In genomic region chr2:20522311-20522710, GRCh38 we compare ENCODE assay signal across 25 cellular contexts.
"Had no signal": no experiment of that assay in that cellular context is flagged by ENCODE, and none has a peak within 500 bp of the region (broad histone marks: within the 10 kb centered on the region; RNA-seq: fewer than 3 reads in every experiment).

No MANE protein-coding gene starts in this region.

- H3K4me3 ChIP-seq: adrenal gland, breast epithelium, tibial artery had no signal

- DNase-seq: activated CD8-positive, alpha-beta memory T cell treated with anti-CD3 and anti-CD28 coated beads for 24 hours; activated CD8-positive, alpha-beta memory T cell treated with anti-CD3 and anti-CD28 coated beads, Interleukin-2, amount 50 U/mL, for 4 hours; activated naive CD4-positive, alpha-beta T cell; activated T-cell treated with anti-CD3 and anti-CD28 coated beads, Interleukin-2, amount 50 U/mL, for 4 hours; effector memory CD4-positive, alpha-beta T cell; foreskin keratinocyte; immature natural killer cell; natural killer cell; nucleus accumbens; stimulated activated CD4-positive, alpha-beta T cell treated with anti-CD3 and anti-CD28 coated beads, Interleukin-2, amount 100 ng/mL, for 48 hours; stimulated activated CD8-positive, alpha-beta memory T cell treated with anti-CD3 and anti-CD28 coated beads, Interleukin-4, amount 100 ng/mL, for 48 hours; stimulated activated naive CD4-positive, alpha-beta T cell treated with Interleukin-2 at 50 U/mL for 16 hours; T-helper 1 cell; tibial artery had no signal

- H3K4me1 ChIP-seq: foreskin keratinocyte had no signal

- H3K27ac Mint-ChIP-seq: activated naive CD8-positive, alpha-beta T cell; activated T-helper 2 cell treated with anti-CD3 and anti-CD28 coated beads, Interferon-gamma antibody, Interleukin-2, Interleukin-4, amounts not matched to agents 10 μg/mL and 5 μg/mL and 100 μg/mL, durations not matched to agents 14 hours and 24 hours and 36 hours; mesothelial cell of epicardium; natural killer cell; WTC11 had no signal

- H3K4me3 Mint-ChIP-seq: activated naive CD8-positive, alpha-beta T cell; activated T-cell treated with anti-CD3 and anti-CD28 coated beads, Interleukin-2, amount 50 U/mL, for 4 hours; central memory CD8-positive, alpha-beta T cell; immature natural killer cell; mesothelial cell of epicardium; natural killer cell; WTC11 had no signal

- H3K27me3 ChIP-seq: adrenal gland, breast epithelium, foreskin keratinocyte, tibial artery had no signal

- FAIRE-seq: astrocyte, colon, urothelium cell line had no signal

- H3K36me3 ChIP-seq: adrenal gland, breast epithelium, tibial artery had no signal

- H3K9me3 Mint-ChIP-seq: activated T-cell treated with anti-CD3 and anti-CD28 coated beads, Interleukin-2, amount 50 U/mL, for 4 hours; activated T-helper 2 cell treated with anti-CD3 and anti-CD28 coated beads, Interferon-gamma antibody, Interleukin-2, Interleukin-4, amounts not matched to agents 10 μg/mL and 5 μg/mL and 100 μg/mL, durations not matched to agents 14 hours and 24 hours and 36 hours; central memory CD8-positive, alpha-beta T cell; immature natural killer cell; natural killer cell had no signal

- H3K36me3 Mint-ChIP-seq: activated naive CD8-positive, alpha-beta T cell; immature natural killer cell; mesothelial cell of epicardium; natural killer cell; WTC11 had no signal

- H3K4me1 Mint-ChIP-seq: central memory CD8-positive, alpha-beta T cell; immature natural killer cell had no signal

- H3K9me3 ChIP-seq: adrenal gland, breast epithelium, tibial artery had no signal

- ATAC-seq: activated T-cell treated with anti-CD3 and anti-CD28 coated beads, Interleukin-2, amount 50 U/mL, for 4 hours; foreskin keratinocyte; left lobe of liver; natural killer cell; WTC11 had no signal
